20 cellular contexts compared by ENCODE assay signal in genomic region chr6:11424395-11425050, GRCh38.
DNase-seq lines count a peak whose midpoint lies in the region; FAIRE-seq and TF ChIP-seq lines count a peak whose summit lies in the region.
"Had no signal": no experiment of that assay in that cellular context is flagged by ENCODE, and none has a peak within 500 bp of the region (broad histone marks: within the 10 kb centered on the region; RNA-seq: fewer than 3 reads in every experiment).

No MANE protein-coding gene starts in this region.

- H3K27me3 ChIP-seq in endothelial cell of umbilical vein (ENCODE audit: control insufficient read depth in 2 of 2, insufficient read depth in 2 of 2, low read length in 2 of 2) (no peaks in the 10 kb centered on the region), suprapubic skin (no peaks in the 10 kb centered on the region)
- H3K27me3 ChIP-seq: brain microvascular endothelial cell, hepatocyte had no signal

- TF ChIP-seq POLR2A in endothelial cell of umbilical vein (IDR thresholded peaks at IDR 0.05; ENCODE audit: low read depth, low read length) (no peak), suprapubic skin (IDR thresholded peaks at IDR 0.05) (no peak)

- peaks cover under 1% of the 10 kb centered on the region for H3K27me3 Mint-ChIP-seq in nephron progenitor cell (ENCODE audit: low read depth, poor library complexity)
- H3K27me3 Mint-ChIP-seq in mesothelial cell of epicardium (ENCODE audit: low read depth): no peaks in the 10 kb centered on the region
- H3K27me3 Mint-ChIP-seq: activated naive CD4-positive, alpha-beta T cell treated with anti-CD3 and anti-CD28 coated beads, Interleukin-2, amount 50 U/mL, for 24 hours; stimulated activated naive B cell treated with anti-CD40 and anti-IgM and Interleukin-4, amounts not matched to agents 10 μg/mL and 1 μg/mL and 100 μg/mL, for 72 hours had no signal

- peak; percentile 84 for DNase-seq in ACHN
- peak; percentile 99 for DNase-seq in M059J (ENCODE audit: low read depth)
- no peak for DNase-seq in endothelial cell of umbilical vein (ENCODE audit: low read depth, low spot score)
- peak; percentile 7 for DNase-seq in nephron progenitor cell
- DNase-seq in mesothelial cell of epicardium (ENCODE audit: low spot score in 2 of 2, unreplicated experiment in 2 of 2): no peak
- DNase-seq in Ammon's horn (ENCODE audit: low spot score): no peak
- DNase-seq in suprapubic skin (ENCODE audit: low spot score in 2 of 2): no peak
- DNase-seq in SIG-M5 treated with dmso at 0.1 percent for 504 hours (lab: John Stamatoyannopoulos, UW; ENCODE audit: unreplicated experiment): no peak
- DNase-seq: activated CD4-positive, alpha-beta T cell treated with anti-CD3 and anti-CD28 coated beads for 48 hours; activated T-cell treated with anti-CD3 and anti-CD28 coated beads for 4 hours; brain microvascular endothelial cell; GDM1; H9; left colon; NCI-H1694 treated with DMSO at 0.1 percent for 48 hours; NCI-H510A treated with DMSO at 0.1 percent for 48 hours; stimulated activated naive B cell treated with anti-CD40 and anti-IgM and Interleukin-4, amounts not matched to agents 10 μg/mL and 1 μg/mL and 100 μg/mL, for 72 hours had no signal

- WGBS in suprapubic skin: 88% methylated on average over 5 of the region's 5 CpGs

- H3K36me3 ChIP-seq in endothelial cell of umbilical vein (ENCODE audit: control insufficient read depth in 2 of 2, extremely low read depth in 1 of 2, insufficient read depth in 2 of 2, low read length in 2 of 2) (no peaks in the 10 kb centered on the region), suprapubic skin (no peaks in the 10 kb centered on the region)
- H3K36me3 ChIP-seq: brain microvascular endothelial cell had no signal

- TSS peak; percentile 41 for BruUV-seq in endothelial cell of umbilical vein (replicated peaks; lab: Mats Ljungman, UMichigan)

- no peaks in the 10 kb centered on the region for H4K20me1 ChIP-seq in endothelial cell of umbilical vein (replicated peaks; ENCODE audit: control insufficient read depth, extremely low read depth, insufficient read depth, low read length)

- no peaks in the 10 kb centered on the region for H3K9me1 ChIP-seq in endothelial cell of umbilical vein (replicated peaks; ENCODE audit: control insufficient read depth, extremely low read depth, insufficient read depth, low read length)

- H3K79me2 ChIP-seq in endothelial cell of umbilical vein (ENCODE audit: control insufficient read depth, insufficient read depth, low read length): no peaks in the 10 kb centered on the region
- H3K79me2 ChIP-seq: hepatocyte had no signal

- peak; percentile 81 for FAIRE-seq in endothelial cell of umbilical vein (lab: Jason Lieb, UNC)
- FAIRE-seq: GM12891 had no signal

- CTCF ChIA-PET in endothelial cell of umbilical vein (lab: Charles Lee): interaction anchor here (1.3 kb wide), 1 partner anchor 72 kb away, joined by 4 read pairs; no protein-coding TSS in a partner anchor

- H3K9me3 Mint-ChIP-seq in nephron progenitor cell: peaks cover 7% of the 10 kb centered on the region
- peaks cover 9% of the 10 kb centered on the region for H3K9me3 Mint-ChIP-seq in mesothelial cell of epicardium
- H3K9me3 Mint-ChIP-seq: activated naive CD4-positive, alpha-beta T cell treated with anti-CD3 and anti-CD28 coated beads, Interleukin-2, amount 50 U/mL, for 24 hours; H9 had no signal

- peak overlapping the region; percentile 15 for H3K9ac ChIP-seq in endothelial cell of umbilical vein (replicated peaks; ENCODE audit: extremely low read depth, insufficient read depth, low read length)

- H3K4me2 ChIP-seq in endothelial cell of umbilical vein (ENCODE audit: insufficient read depth, low read length): peak overlapping the region; percentile 49
- H3K4me2 ChIP-seq: hepatocyte had no signal

- H3K36me3 Mint-ChIP-seq in nephron progenitor cell (ENCODE audit: low read depth): no peaks in the 10 kb centered on the region
- no peaks in the 10 kb centered on the region for H3K36me3 Mint-ChIP-seq in mesothelial cell of epicardium
- H3K36me3 Mint-ChIP-seq: activated naive CD4-positive, alpha-beta T cell treated with anti-CD3 and anti-CD28 coated beads, Interleukin-2, amount 50 U/mL, for 24 hours had no signal

- peaks cover 64% of the 10 kb centered on the region for H3K4me1 ChIP-seq in endothelial cell of umbilical vein (ENCODE audit: control insufficient read depth, extremely low read depth, insufficient read depth, low read length)
- peaks cover 13% of the 10 kb centered on the region for H3K4me1 ChIP-seq in suprapubic skin

- dilution Hi-C loops in endothelial cell of umbilical vein (cut with MboI; ENCODE audit: extremely low pct_ligation_motif_present, low sequenced_read_pairs): no loop called here

- no peak overlapping the region for H3K4me3 Mint-ChIP-seq in nephron progenitor cell
- H3K4me3 Mint-ChIP-seq in mesothelial cell of epicardium: no peak overlapping the region
- H3K4me3 Mint-ChIP-seq: activated naive CD4-positive, alpha-beta T cell treated with anti-CD3 and anti-CD28 coated beads, Interleukin-2, amount 50 U/mL, for 24 hours; H9; stimulated activated naive B cell treated with anti-CD40 and anti-IgM and Interleukin-4, amounts not matched to agents 10 μg/mL and 1 μg/mL and 100 μg/mL, for 72 hours had no signal

- in situ Hi-C loops in ACHN (cut with HindIII; ENCODE audit: low pct_ligation_motif_present, low pct_unique_long_range_greater_than_20kb, low sequenced_read_pairs): no loop called here

- POLR2A ChIA-PET in endothelial cell of umbilical vein (lab: Charles Lee): no interaction called here

- H3K9me3 ChIP-seq in endothelial cell of umbilical vein (replicated peaks; ENCODE audit: control insufficient read depth, insufficient read depth, low read length): no peaks in the 10 kb centered on the region
- H3K9me3 ChIP-seq in suprapubic skin: no peaks in the 10 kb centered on the region

- TF ChIP-seq EP300 in suprapubic skin (IDR thresholded peaks at IDR 0.05): no peak

- TF ChIP-seq CTCF in endothelial cell of umbilical vein (IDR thresholded peaks at IDR 0.05; ENCODE audit: extremely low read depth in 1 of 2, insufficient read depth in 1 of 2, low read depth in 1 of 2, low read length in 2 of 2): no peak
- TF ChIP-seq CTCF in nephron progenitor cell (IDR thresholded peaks at IDR 0.05): no peak
- no peak for TF ChIP-seq CTCF in mesothelial cell of epicardium (IDR thresholded peaks at IDR 0.05; ENCODE audit: unreplicated experiment)
- TF ChIP-seq CTCF in suprapubic skin (IDR thresholded peaks at IDR 0.05): no peak

- intact Hi-C loops in endothelial cell of umbilical vein (cut with micrococcal nuclease): loop anchor here (1.0 to 5.0 kb wide), 4 partner anchors 57 to 192 kb away; partner anchors contain the start of gene NEDD9

- H2AFZ ChIP-seq in endothelial cell of umbilical vein (ENCODE audit: low read depth, low read length): no peak overlapping the region
- H2AFZ ChIP-seq: hepatocyte had no signal

- H3K4me1 Mint-ChIP-seq in nephron progenitor cell (peaks cover 61% of the 10 kb centered on the region), mesothelial cell of epicardium (peaks cover 36% of the 10 kb centered on the region)

- H3K27ac Mint-ChIP-seq in nephron progenitor cell (peak overlapping the region; percentile 29), mesothelial cell of epicardium (no peak overlapping the region)
- H3K27ac Mint-ChIP-seq: H9; stimulated activated naive B cell treated with anti-CD40 and anti-IgM and Interleukin-4, amounts not matched to agents 10 μg/mL and 1 μg/mL and 100 μg/mL, for 72 hours had no signal

- H3K4me3 ChIP-seq in endothelial cell of umbilical vein (replicated peaks in 1 of 3; ENCODE audit: insufficient read depth in 1 of 3, low read depth in 1 of 3, low read length in 3 of 3) (no peak overlapping the region), suprapubic skin (no peak overlapping the region)
- H3K4me3 ChIP-seq: hepatocyte had no signal

- peak overlapping the region; percentile 61 for H3K27ac ChIP-seq in endothelial cell of umbilical vein (ENCODE audit: insufficient read depth, low read depth, low read length)
- H3K27ac ChIP-seq in suprapubic skin: no peak overlapping the region
- H3K27ac ChIP-seq: brain microvascular endothelial cell, hepatocyte had no signal

TF ChIP-seq in endothelial cell of umbilical vein, 7 proteins besides CTCF, POLR2A, EP300 and RAD21:
- TF ChIP-seq MYC (IDR thresholded peaks at IDR 0.05; ENCODE audit: low read depth, low read length): no peak
- peak; percentile 62 for TF ChIP-seq POLR2AphosphoS5 (IDR thresholded peaks at IDR 0.05; ENCODE audit: insufficient read depth, low read depth, low read length)

Comparison
In these comparisons a context has a peak if more than half of its experiments do, and no peak if none do; other contexts are left out.
1. DNase-seq: peak in ACHN (single experiment), M059J (single experiment) and nephron progenitor cell (single experiment); none in endothelial cell of umbilical vein (single experiment), mesothelial cell of epicardium (0 of 2), Ammon's horn (single experiment), suprapubic skin (0 of 2) and SIG-M5 treated with dmso at 0.1 percent for 504 hours (single experiment).